In the genomic region with DNA sequence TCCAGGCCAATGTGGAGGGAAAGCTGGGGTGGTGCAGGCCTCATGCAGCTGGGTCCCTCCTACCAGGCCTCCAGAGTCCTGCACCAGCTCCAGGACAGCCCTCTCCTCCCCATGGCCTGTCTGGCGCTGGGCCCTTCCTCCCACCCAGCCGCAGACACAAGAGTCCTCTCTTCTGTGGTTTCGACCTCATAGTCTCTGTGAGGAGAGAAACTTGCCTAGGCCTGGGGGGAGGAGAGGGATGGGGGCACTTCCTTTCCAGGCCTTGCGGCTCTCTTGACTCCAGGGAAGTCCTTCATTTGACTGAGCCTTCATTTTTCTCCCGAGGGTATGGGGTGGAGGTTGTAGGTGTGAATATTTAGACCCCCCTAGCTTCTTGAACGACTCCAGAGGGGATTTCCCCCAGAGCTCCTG, we compare ENCODE assay signal across 8 cellular contexts. TPM values are rescaled to one million over a fixed set of nuclear protein-coding genes. Genes with fewer than 3 reads are reported as not detected.
DNase-seq lines count a peak whose midpoint lies in the region; ATAC-seq and TF ChIP-seq lines count a peak whose summit lies in the region.

No MANE protein-coding gene starts in this region.

- no peak overlapping the region for H3K27ac Mint-ChIP-seq in activated CD4-positive, alpha-beta memory T cell treated with anti-CD3 and anti-CD28 coated beads for 36 hours

- H4K20me1 ChIP-seq in KMS-11 (ENCODE audit: insufficient read depth) = no peaks in the 10 kb centered on the region

- CTCF ChIA-PET in activated CD4-positive, alpha-beta memory T cell treated with anti-CD3 and anti-CD28 coated beads for 36 hours (lab: Charles Lee) = interaction anchor here (0.6 to 3.4 kb wide), 8 partner anchors 9 to 85 kb away, joined by 3 to 19 read pairs (median 3); a partner anchor contains a TSS

- peaks cover 21% of the 10 kb centered on the region for H3K4me1 ChIP-seq in KMS-11 (ENCODE audit: low read depth, poor library complexity, severe bottlenecking)
- H3K4me1 ChIP-seq in liver (ENCODE audit: control insufficient read depth in 4 of 4, insufficient read depth in 4 of 4, low read length in 3 of 4) = peaks cover 0 to 18% (median 3%) of the 10 kb centered on the region in 4 donors
- H3K4me1 ChIP-seq in tibial nerve = peaks cover 0 to 61% (median 13%) of the 10 kb centered on the region in 4 donors

- H3K4me3 ChIP-seq in KMS-11 (IDR thresholded peaks at IDR 0.05; ENCODE audit: insufficient read depth, low read depth, low read length) (no peak overlapping the region), cardiac fibroblast (replicated peaks in 1 of 2; ENCODE audit: low read depth in 2 of 2, low read length in 2 of 2) (peak overlapping the region; percentile 91 to 94), liver (ENCODE audit: low read depth in 1 of 3, low read length in 3 of 3) (peak overlapping the region in 1 of 3 donors; percentile 73), tibial nerve (peak overlapping the region; percentile 75 to 99 (median 82))

- peaks cover 9% of the 10 kb centered on the region for H3K4me1 Mint-ChIP-seq in activated CD4-positive, alpha-beta memory T cell treated with anti-CD3 and anti-CD28 coated beads for 36 hours (ENCODE audit: low read depth)

- DNase-seq in cardiac fibroblast (ENCODE audit: low read depth in 2 of 2) (peak; percentile 67 to 73), tibial nerve (ENCODE audit: low spot score in 2 of 2) (no peak), A172 (ENCODE audit: low spot score) (no peak)
- DNase-seq in activated CD4-positive, alpha-beta memory T cell treated with anti-CD3 and anti-CD28 coated beads for 36 hours = no peak
- DNase-seq in central memory CD4-positive, alpha-beta T cell = no peak

- H3K27ac ChIP-seq in KMS-11 = peak overlapping the region; percentile 28; the same call in 1 of the 2 replicates
- H3K27ac ChIP-seq in liver (ENCODE audit: low read depth in 1 of 2, low read length in 2 of 2) = peak overlapping the region; percentile 25 to 73
- peak overlapping the region; percentile 96 to 100 (median 96) for H3K27ac ChIP-seq in tibial nerve

- no peaks in the 10 kb centered on the region for H3K27me3 ChIP-seq in KMS-11 (ENCODE audit: insufficient read depth, low read depth)
- no peaks in the 10 kb centered on the region for H3K27me3 ChIP-seq in liver (ENCODE audit: control insufficient read depth in 4 of 4, insufficient read depth in 4 of 4, low read length in 3 of 4)
- H3K27me3 ChIP-seq in tibial nerve = no peaks in the 10 kb centered on the region

- no peak for ATAC-seq in HG03045 (IDR thresholded peaks at IDR 0.05; ENCODE audit: unreplicated experiment)

- H3K4me2 ChIP-seq in KMS-11 = peak overlapping the region; percentile 45; the same call in 1 of the 2 replicates

- no peak overlapping the region for H3K4me3 Mint-ChIP-seq in activated CD4-positive, alpha-beta memory T cell treated with anti-CD3 and anti-CD28 coated beads for 36 hours

- peaks cover 18% of the 10 kb centered on the region for H3K27me3 Mint-ChIP-seq in activated CD4-positive, alpha-beta memory T cell treated with anti-CD3 and anti-CD28 coated beads for 36 hours

- H3K9me3 ChIP-seq in liver (ENCODE audit: control insufficient read depth in 4 of 4, low read length in 3 of 4) = no peaks in the 10 kb centered on the region
- no peaks in the 10 kb centered on the region for H3K9me3 ChIP-seq in tibial nerve

- no peaks in the 10 kb centered on the region for H3K79me2 ChIP-seq in KMS-11 (ENCODE audit: insufficient read depth, low read depth)

- intact Hi-C loops in activated CD4-positive, alpha-beta memory T cell treated with anti-CD3 and anti-CD28 coated beads for 36 hours (cut with micrococcal nuclease) = no loop called here

- WGBS in liver = 73% methylated on average over 6 of the region's 6 CpGs
- 0 to 17% methylated on average over 5 to 6 of the region's 6 CpGs for WGBS in tibial nerve, 2 donors

- H3K36me3 Mint-ChIP-seq in activated CD4-positive, alpha-beta memory T cell treated with anti-CD3 and anti-CD28 coated beads for 36 hours = peaks cover 7% of the 10 kb centered on the region

- peak in 1 of 2 donors; percentile 61 for TF ChIP-seq EP300 in tibial nerve (IDR thresholded peaks at IDR 0.05)

- TF ChIP-seq CTCF in KMS-11 (conservative IDR thresholded peaks at IDR 0.05; ENCODE audit: low read depth, low read length) (no peak), cardiac fibroblast (IDR thresholded peaks at IDR 0.05; ENCODE audit: low read depth, low read length) (no peak), liver (IDR thresholded peaks at IDR 0.05; ENCODE audit: low read depth, low read length, missing input control) (no peak), tibial nerve (IDR thresholded peaks at IDR 0.05) (no peak)

- H3K9ac ChIP-seq in KMS-11 = no peak overlapping the region
- H3K9ac ChIP-seq in liver (ENCODE audit: low read depth in 1 of 2, low read length in 2 of 2) = no peak overlapping the region

- no peaks in the 10 kb centered on the region for H3K36me3 ChIP-seq in KMS-11 (ENCODE audit: insufficient read depth)
- H3K36me3 ChIP-seq in liver (ENCODE audit: control insufficient read depth in 4 of 4, insufficient read depth in 3 of 4, low read depth in 1 of 4, low read length in 3 of 4) = peaks cover 3 to 6% (median 4%) of the 10 kb centered on the region in 4 donors
- H3K36me3 ChIP-seq in tibial nerve = peaks cover 4 to 38% (median 21%) of the 10 kb centered on the region in 3 donors

- H3K9me3 Mint-ChIP-seq in activated CD4-positive, alpha-beta memory T cell treated with anti-CD3 and anti-CD28 coated beads for 36 hours = no peaks in the 10 kb centered on the region

- H2AFZ ChIP-seq in KMS-11 (ENCODE audit: low read depth) = peak overlapping the region; percentile 34; the same call in 1 of the 2 replicates

- no peak for TF ChIP-seq RAD21 in liver (IDR thresholded peaks at IDR 0.05)

- TF ChIP-seq POLR2A in tibial nerve (IDR thresholded peaks at IDR 0.05) = no peak

- POLR2A ChIA-PET in activated CD4-positive, alpha-beta memory T cell treated with anti-CD3 and anti-CD28 coated beads for 36 hours (lab: Charles Lee) = interaction anchor here (1.0 kb wide), 1 partner anchor 8 kb away, joined by 3 read pairs; no protein-coding TSS in a partner anchor

TF ChIP-seq in liver, 16 proteins besides CTCF, POLR2A, EP300 and RAD21:
- no peak for TF ChIP-seq JUND (IDR thresholded peaks at IDR 0.05)
- TF ChIP-seq, protein P1, sequence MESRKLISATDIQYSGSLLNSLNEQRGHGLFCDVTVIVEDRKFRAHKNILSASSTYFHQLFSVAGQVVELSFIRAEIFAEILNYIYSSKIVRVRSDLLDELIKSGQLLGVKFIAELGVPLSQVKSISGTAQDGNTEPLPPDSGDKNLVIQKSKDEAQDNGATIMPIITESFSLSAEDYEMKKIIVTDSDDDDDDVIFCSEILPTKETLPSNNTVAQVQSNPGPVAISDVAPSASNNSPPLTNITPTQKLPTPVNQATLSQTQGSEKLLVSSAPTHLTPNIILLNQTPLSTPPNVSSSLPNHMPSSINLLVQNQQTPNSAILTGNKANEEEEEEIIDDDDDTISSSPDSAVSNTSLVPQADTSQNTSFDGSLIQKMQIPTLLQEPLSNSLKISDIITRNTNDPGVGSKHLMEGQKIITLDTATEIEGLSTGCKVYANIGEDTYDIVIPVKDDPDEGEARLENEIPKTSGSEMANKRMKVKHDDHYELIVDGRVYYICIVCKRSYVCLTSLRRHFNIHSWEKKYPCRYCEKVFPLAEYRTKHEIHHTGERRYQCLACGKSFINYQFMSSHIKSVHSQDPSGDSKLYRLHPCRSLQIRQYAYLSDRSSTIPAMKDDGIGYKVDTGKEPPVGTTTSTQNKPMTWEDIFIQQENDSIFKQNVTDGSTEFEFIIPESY (IDR thresholded peaks at IDR 0.05) = no peak
- TF ChIP-seq FOXA1 (IDR thresholded peaks at IDR 0.05) = no peak
- TF ChIP-seq SP1 (IDR thresholded peaks at IDR 0.05) = no peak
- TF ChIP-seq, protein P2, sequence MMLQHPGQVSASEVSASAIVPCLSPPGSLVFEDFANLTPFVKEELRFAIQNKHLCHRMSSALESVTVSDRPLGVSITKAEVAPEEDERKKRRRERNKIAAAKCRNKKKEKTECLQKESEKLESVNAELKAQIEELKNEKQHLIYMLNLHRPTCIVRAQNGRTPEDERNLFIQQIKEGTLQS (IDR thresholded peaks at IDR 0.05) = no peak
- TF ChIP-seq EGR1 (IDR thresholded peaks at IDR 0.05; ENCODE audit: low read depth in 2 of 2) = no peak

RNA-seq across cellular contexts. Expression of a gene that starts 2.3 kb away (rescaled TPM):
- total RNA-seq in liver (1 to 10 TPM; 7.6 to 8.4 TPM), tibial nerve (100 to 1,000 TPM; 101 to 222 (median 145) TPM)
- 10 to 100 TPM in 1 of 2 donors, under 1 TPM in 1; 0.86 to 10.6 TPM for polyA plus RNA-seq in liver
- total RNA-seq in activated CD4-positive, alpha-beta memory T cell treated with anti-CD3 and anti-CD28 coated beads for 36 hours = 1 to 10 TPM; 1.1 to 1.4 TPM
- 82.4 and 92.9 TPM in 2 replicates for total RNA-seq in A172 (2014; rRNA removed; shearing (Covaris generic))

RNA-seq across cellular contexts. Expression of a gene that starts 8.9 kb away (rescaled TPM):
- total RNA-seq in liver (10 to 100 TPM in 1 of 2 donors, 1 to 10 TPM in 1; 9.1 to 19.1 TPM), tibial nerve (10 to 100 TPM; 26.7 to 44.0 (median 30.2) TPM)
- 100 to 1,000 TPM in 1 of 2 donors, 10 to 100 TPM in 1; 54.1 to 142 TPM for polyA plus RNA-seq in liver
- 100 to 1,000 TPM; 152 to 156 TPM for total RNA-seq in activated CD4-positive, alpha-beta memory T cell treated with anti-CD3 and anti-CD28 coated beads for 36 hours
- total RNA-seq in A172 (2014; rRNA removed; shearing (Covaris generic)) = 72.1 and 163 TPM in 2 replicates

RNA-seq across cellular contexts. Expression of a gene that starts 23.4 kb away (rescaled TPM):
- total RNA-seq in liver (10 to 100 TPM in 1 of 2 donors, 1 to 10 TPM in 1; 9.2 to 14.3 TPM), tibial nerve (10 to 100 TPM in 3 of 4 donors, 1 to 10 TPM in 1; 8.4 to 39.8 (median 19.0) TPM)
- polyA plus RNA-seq in liver = 1 to 10 TPM; 2.8 to 8.3 TPM
- total RNA-seq in activated CD4-positive, alpha-beta memory T cell treated with anti-CD3 and anti-CD28 coated beads for 36 hours = under 1 TPM; 0.10 to 0.34 TPM
- total RNA-seq in A172 (2014; rRNA removed; shearing (Covaris generic)) = 0.74 TPM in 1 of 2 replicates, not detected in the other

RNA-seq across cellular contexts. Expression of a gene that starts 32.9 kb away (rescaled TPM):
- 10 to 100 TPM; 30.0 to 32.6 TPM for total RNA-seq in liver
- 10 to 100 TPM; 19.5 to 61.7 TPM for polyA plus RNA-seq in liver
- total RNA-seq in tibial nerve = 100 to 1,000 TPM in 2 of 4 donors, 10 to 100 TPM in 2; 82.3 to 151 (median 97.0) TPM
- total RNA-seq in activated CD4-positive, alpha-beta memory T cell treated with anti-CD3 and anti-CD28 coated beads for 36 hours = 10 to 100 TPM; 62.4 to 64.3 TPM
- 28.7 and 38.7 TPM in 2 replicates for total RNA-seq in A172 (2014; rRNA removed; shearing (Covaris generic))

RNA-seq across cellular contexts. Expression of a gene that starts 44.4 kb away (rescaled TPM):
- total RNA-seq in liver (under 1 TPM; 0.08 to 0.14 TPM), tibial nerve (under 1 TPM in 2 of 4 donors, not detected in 2; 0.42 to 0.44 TPM)
- under 1 TPM in 1 of 2 donors, not detected in 1; 0.11 TPM for polyA plus RNA-seq in liver
- total RNA-seq in activated CD4-positive, alpha-beta memory T cell treated with anti-CD3 and anti-CD28 coated beads for 36 hours = under 1 TPM; 0.36 to 0.77 TPM
- not detected in 2 replicates for total RNA-seq in A172 (2014; rRNA removed; shearing (Covaris generic))

Comparison
In these comparisons a context has a peak if more than half of its experiments do, and no peak if none do; other contexts are left out.
1. H3K27ac ChIP-seq: peak in every context shown above with its lines; median percentile 96 in tibial nerve; 49 in liver; 28 in KMS-11.
2. DNase-seq: peak in cardiac fibroblast (2 of 2); none in tibial nerve (0 of 2), activated CD4-positive, alpha-beta memory T cell treated with anti-CD3 and anti-CD28 coated beads for 36 hours (single experiment), A172 (single experiment) and central memory CD4-positive, alpha-beta T cell (single experiment).